13 cellular contexts compared by ENCODE assay signal in the genomic region with DNA sequence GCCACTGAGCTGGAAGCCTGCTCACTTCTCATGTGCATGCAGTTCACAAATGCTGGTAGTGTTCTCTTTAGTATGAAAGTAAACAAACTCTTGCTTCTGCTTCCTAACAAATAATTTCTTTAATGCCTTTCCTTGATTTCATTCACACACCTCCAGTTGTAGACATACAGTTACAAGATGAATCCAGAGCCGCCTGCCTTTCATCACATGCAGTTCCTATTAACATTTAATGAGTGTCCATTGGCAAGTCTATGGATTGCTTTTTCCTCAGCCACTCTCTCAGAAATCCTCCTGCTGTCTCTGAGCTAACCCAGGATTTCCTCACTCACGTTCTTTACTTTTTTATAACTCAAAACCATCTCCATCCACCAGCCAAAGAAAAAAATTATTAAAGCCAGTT.
A peak's percentile ranks its signal among the peaks of the same experiment; 100 is the strongest.
DNase-seq lines count a peak whose midpoint lies in the region; ATAC-seq and TF ChIP-seq lines count a peak whose summit lies in the region.
"Had no signal": no experiment of that assay in that cellular context is flagged by ENCODE, and none has a peak within 500 bp of the region (broad histone marks: within the 10 kb centered on the region; RNA-seq: fewer than 3 reads in every experiment).

No MANE protein-coding gene starts in this region.

- peaks cover 7% of the 10 kb centered on the region for H3K9me3 Mint-ChIP-seq in neural progenitor cell

- no peak for ATAC-seq in GM19328 (IDR thresholded peaks at IDR 0.05; ENCODE audit: unreplicated experiment)

- H3K4me1 ChIP-seq in BLaER1 treated with 17β-estradiol and CSF1 and Interleukin-3, amounts not matched to agents 10 nM and 100 nM: peaks cover 0 to 14% (median 7%) of the 10 kb centered on the region in 10 experiments; a peak in 9 of 20 replicates
- H3K4me1 ChIP-seq in HUES48 (ENCODE audit: control insufficient read depth, insufficient read depth, low read length) (peaks cover 41% of the 10 kb centered on the region), neural progenitor cell (peaks cover 42% of the 10 kb centered on the region)

- peaks cover 8% of the 10 kb centered on the region for H3K27me3 Mint-ChIP-seq in neural progenitor cell (ENCODE audit: insufficient read depth, low read depth)

- H3K4me1 Mint-ChIP-seq in neural progenitor cell: peaks cover 47% of the 10 kb centered on the region

- H2AFZ ChIP-seq in neural progenitor cell (replicated peaks): peak overlapping the region; percentile 58

- H3K36me3 Mint-ChIP-seq in neural progenitor cell: peaks cover 3% of the 10 kb centered on the region

- no peak overlapping the region for H3K4me3 ChIP-seq in BLaER1 treated with 17β-estradiol and CSF1 and Interleukin-3, amounts not matched to agents 10 nM and 100 nM
- H3K4me3 ChIP-seq in HUES48 (ENCODE audit: low read depth, low read length) (no peak overlapping the region; the same call in 1 of the 2 replicates), fibroblast of villous mesenchyme (ENCODE audit: low read depth, low read length) (no peak overlapping the region), neural progenitor cell (no peak overlapping the region)

- H3K36me3 ChIP-seq in BLaER1 treated with 17β-estradiol and CSF1 and Interleukin-3, amounts not matched to agents 10 nM and 100 nM: 0 out of 22 replicates have a peak, but pooled peaks cover 0 to 5% (median 0%) of the 10 kb centered on the region in 11 experiments
- H3K36me3 ChIP-seq in HUES48 (ENCODE audit: control insufficient read depth, insufficient read depth, low read length) (no peaks in the 10 kb centered on the region), neural progenitor cell (no peaks in the 10 kb centered on the region)

- H3K4me3 Mint-ChIP-seq in neural progenitor cell: no peak overlapping the region

- peak overlapping the region; percentile 18 for H3K27ac Mint-ChIP-seq in neural progenitor cell

- no peak for TF ChIP-seq CTCF in fibroblast of villous mesenchyme (IDR thresholded peaks at IDR 0.05; ENCODE audit: insufficient read depth, low read depth, low read length)
- no peak for TF ChIP-seq CTCF in neural progenitor cell (IDR thresholded peaks at IDR 0.05)

- DNase-seq in fibroblast of villous mesenchyme (ENCODE audit: low read depth) (peak; percentile 58), neural progenitor cell (ENCODE audit: low spot score) (no peak), OCI-M1 (lab: John Stamatoyannopoulos, UW) (no peak), HuH-7.5 (ENCODE audit: low spot score) (no peak)
- DNase-seq in activated CD4-positive, alpha-beta T cell treated with anti-CD3 and anti-CD28 coated beads for 48 hours: no peak
- DNase-seq: C1 segment of cervical spinal cord, KBM-7, NCI-H2107, NCI-H226, NCI-H82 had no signal

- H3K4me2 ChIP-seq in BLaER1 treated with 17β-estradiol and CSF1 and Interleukin-3, amounts not matched to agents 10 nM and 100 nM: peak overlapping the region in 6 of 11 experiments; percentile 6 to 45 (median 36); a peak in 7 of 22 replicates
- H3K4me2 ChIP-seq in neural progenitor cell: peak overlapping the region; percentile 28

- H3F3A ChIP-seq in neural progenitor cell (ENCODE audit: low read depth): peaks cover 16% of the 10 kb centered on the region

- H3K27me3 ChIP-seq in BLaER1 treated with 17β-estradiol and CSF1 and Interleukin-3, amounts not matched to agents 10 nM and 100 nM: no peaks in the 10 kb centered on the region
- H3K27me3 ChIP-seq in HUES48 (ENCODE audit: control insufficient read depth, insufficient read depth, low read length) (no peaks in the 10 kb centered on the region), neural progenitor cell (no peaks in the 10 kb centered on the region)

- no peaks in the 10 kb centered on the region for H4K20me1 ChIP-seq in BLaER1 treated with 17β-estradiol and CSF1 and Interleukin-3, amounts not matched to agents 10 nM and 100 nM
- no peaks in the 10 kb centered on the region for H4K20me1 ChIP-seq in neural progenitor cell (ENCODE audit: low read depth)

- no peak overlapping the region for H3K9ac ChIP-seq in BLaER1 treated with 17β-estradiol and CSF1 and Interleukin-3, amounts not matched to agents 10 nM and 100 nM
- no peak overlapping the region for H3K9ac ChIP-seq in HUES48 (ENCODE audit: low read depth, low read length)
- no peak overlapping the region for H3K9ac ChIP-seq in neural progenitor cell

- no peaks in the 10 kb centered on the region for H3K79me2 ChIP-seq in neural progenitor cell (ENCODE audit: low read depth)

- H3K27ac ChIP-seq in BLaER1 treated with 17β-estradiol and CSF1 and Interleukin-3, amounts not matched to agents 10 nM and 100 nM: no peak overlapping the region
- peak overlapping the region; percentile 31 for H3K27ac ChIP-seq in HUES48 (ENCODE audit: low read depth, low read length)
- no peak overlapping the region for H3K27ac ChIP-seq in neural progenitor cell

- H3K9me3 ChIP-seq in BLaER1 treated with 17β-estradiol and CSF1 and Interleukin-3, amounts not matched to agents 10 nM and 100 nM (replicated peaks in 1 of 11): peaks cover 0 to 6% (median 5%) of the 10 kb centered on the region in 11 experiments; a peak in 6 of 22 replicates
- H3K9me3 ChIP-seq in HUES48 (ENCODE audit: control insufficient read depth, insufficient read depth, low read length) (no peaks in the 10 kb centered on the region), neural progenitor cell (ENCODE audit: low read depth) (no peaks in the 10 kb centered on the region)
